In genomic region chr10:120607016-120607709, GRCh38 we compare ENCODE assay signal across 12 cellular contexts.
DNase-seq lines count a peak whose midpoint lies in the region; ATAC-seq lines count a peak whose summit lies in the region.
"Had no signal": no experiment of that assay in that cellular context is flagged by ENCODE, and none has a peak within 500 bp of the region (broad histone marks: within the 10 kb centered on the region; RNA-seq: fewer than 3 reads in every experiment).

No MANE protein-coding gene starts in this region.

- no peaks in the 10 kb centered on the region for H3K9me3 Mint-ChIP-seq in effector memory CD8-positive, alpha-beta T cell
- H3K9me3 Mint-ChIP-seq: memory B cell had no signal

- H3K27ac Mint-ChIP-seq in effector memory CD8-positive, alpha-beta T cell, result no peak overlapping the region
- H3K27ac Mint-ChIP-seq: activated naive CD8-positive, alpha-beta T cell treated with anti-CD3 and anti-CD28 coated beads, Interleukin-2, amount 10 ng/mL, durations not matched to agents 7 days and 5 days; memory B cell had no signal

- no peaks in the 10 kb centered on the region for H3K4me1 Mint-ChIP-seq in effector memory CD8-positive, alpha-beta T cell (ENCODE audit: low read depth in 2 of 2)
- H3K4me1 Mint-ChIP-seq: activated naive CD8-positive, alpha-beta T cell treated with anti-CD3 and anti-CD28 coated beads, Interleukin-2, amount 10 ng/mL, durations not matched to agents 7 days and 5 days had no signal

- intact Hi-C loops in cardiac septum (cut with DNase I), result no loop called here

- peak; percentile 20 for ATAC-seq in GM18907 (IDR thresholded peaks at IDR 0.05; ENCODE audit: unreplicated experiment)
- peak; percentile 7 for ATAC-seq in HG03135 (IDR thresholded peaks at IDR 0.05; ENCODE audit: unreplicated experiment)
- ATAC-seq in effector memory CD8-positive, alpha-beta T cell (replicated peaks), result no peak

- no peaks in the 10 kb centered on the region for H3K36me3 Mint-ChIP-seq in effector memory CD8-positive, alpha-beta T cell (ENCODE audit: insufficient read depth)
- H3K36me3 Mint-ChIP-seq: activated naive CD8-positive, alpha-beta T cell treated with anti-CD3 and anti-CD28 coated beads, Interleukin-2, amount 10 ng/mL, durations not matched to agents 7 days and 5 days; memory B cell had no signal

- no peaks in the 10 kb centered on the region for H3K27me3 Mint-ChIP-seq in effector memory CD8-positive, alpha-beta T cell
- H3K27me3 Mint-ChIP-seq: activated naive CD8-positive, alpha-beta T cell treated with anti-CD3 and anti-CD28 coated beads, Interleukin-2, amount 10 ng/mL, durations not matched to agents 7 days and 5 days; memory B cell had no signal

- no peak overlapping the region for H3K4me3 Mint-ChIP-seq in effector memory CD8-positive, alpha-beta T cell
- H3K4me3 Mint-ChIP-seq: activated naive CD8-positive, alpha-beta T cell treated with anti-CD3 and anti-CD28 coated beads, Interleukin-2, amount 10 ng/mL, durations not matched to agents 7 days and 5 days; memory B cell had no signal

- DNase-seq in astrocyte of the hippocampus (ENCODE audit: low read depth, low spot score) (peak; percentile 65), renal cortical epithelial cell (ENCODE audit: low read depth) (peak; percentile 89), activated gamma-delta T cell (lab: John Stamatoyannopoulos, UW) (no peak), 8988T (no peak), cardiac septum (ENCODE audit: low spot score) (no peak)
- DNase-seq in effector memory CD8-positive, alpha-beta T cell, result no peak
- DNase-seq: activated naive CD8-positive, alpha-beta T cell treated with anti-CD3 and anti-CD28 coated beads, Interleukin-2, amount 10 ng/mL, durations not matched to agents 7 days and 5 days; NCI-H1105; stimulated activated naive CD4-positive, alpha-beta T cell had no signal

Comparison
In these comparisons a context has a peak if more than half of its experiments do, and no peak if none do; other contexts are left out.
1. DNase-seq: peak in astrocyte of the hippocampus (single experiment) and renal cortical epithelial cell (single experiment); none in effector memory CD8-positive, alpha-beta T cell (0 of 3), activated gamma-delta T cell (single experiment), 8988T (single experiment) and cardiac septum (single experiment).